16 cellular contexts compared by ENCODE assay signal in the genomic region with DNA sequence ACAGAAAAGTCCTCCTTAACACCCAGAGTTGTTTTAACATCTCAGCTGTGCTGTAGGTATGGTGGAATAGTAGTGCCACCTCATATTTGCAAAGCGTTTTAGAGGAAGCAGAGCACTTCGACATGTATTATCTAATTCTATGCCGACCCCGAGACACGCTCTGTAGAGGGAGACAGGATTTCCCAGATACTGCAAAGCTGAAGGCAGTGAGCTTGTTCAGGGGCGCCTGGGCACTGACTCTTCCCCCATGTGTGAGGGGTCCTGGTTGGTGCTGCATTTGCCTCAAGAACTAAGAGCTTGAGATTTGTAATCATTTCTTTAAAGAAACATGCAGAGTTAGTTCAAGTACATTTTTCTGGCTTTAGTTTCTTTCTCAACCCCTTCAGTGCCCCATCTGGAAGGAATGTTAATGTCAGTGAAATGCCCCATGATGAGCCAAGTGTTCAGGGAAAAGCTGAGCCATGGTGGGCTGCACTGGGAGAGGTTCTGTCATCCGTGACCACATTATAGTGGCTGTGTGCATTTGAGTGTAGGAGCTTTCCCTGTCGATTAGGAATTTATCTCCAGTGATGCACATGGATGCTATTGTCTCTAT.
DNase-seq lines count a peak whose midpoint lies in the region; ATAC-seq, FAIRE-seq and TF ChIP-seq lines count a peak whose summit lies in the region.
"Had no signal": no experiment of that assay in that cellular context is flagged by ENCODE, and none has a peak within 500 bp of the region (broad histone marks: within the 10 kb centered on the region; RNA-seq: fewer than 3 reads in every experiment).

No MANE protein-coding gene starts in this region.

- ATAC-seq in upper lobe of left lung (ENCODE audit: low FRiP score in 2 of 2), result no peak
- no peak for ATAC-seq in activated naive CD4-positive, alpha-beta T cell treated with anti-CD3 and anti-CD28 coated beads, Interleukin-2, amount 50 U/mL, for 72 hours
- ATAC-seq: stimulated activated memory B cell treated with anti-CD40 and anti-IgM and Interleukin-4, amounts not matched to agents 10 μg/mL and 1 μg/mL and 100 μg/mL, for 72 hours had no signal

- peak; percentile 18 for TF ChIP-seq CTCF in astrocyte (IDR thresholded peaks at IDR 0.05; ENCODE audit: insufficient read depth, low read depth, low read length)
- TF ChIP-seq CTCF in upper lobe of left lung (IDR thresholded peaks at IDR 0.05), result peak in 2 of 6 experiments; percentile 11 to 40
- no peak for TF ChIP-seq CTCF in A673 (conservative IDR thresholded peaks at IDR 0.05; ENCODE audit: low read depth, low read length)

- H3K27ac Mint-ChIP-seq in astrocyte (ENCODE audit: unreplicated experiment), result no peak overlapping the region
- no peak overlapping the region for H3K27ac Mint-ChIP-seq in activated naive CD4-positive, alpha-beta T cell treated with anti-CD3 and anti-CD28 coated beads, Interleukin-2, amount 50 U/mL, for 72 hours
- H3K27ac Mint-ChIP-seq: stimulated activated memory B cell treated with anti-CD40 and anti-IgM and Interleukin-4, amounts not matched to agents 10 μg/mL and 1 μg/mL and 100 μg/mL, for 72 hours had no signal

- H3K9me3 Mint-ChIP-seq in astrocyte (ENCODE audit: unreplicated experiment), result no peaks in the 10 kb centered on the region
- peaks cover 0 to 3% of the 10 kb centered on the region in 2 donors for H3K9me3 Mint-ChIP-seq in activated naive CD4-positive, alpha-beta T cell treated with anti-CD3 and anti-CD28 coated beads, Interleukin-2, amount 50 U/mL, for 72 hours

- H3K4me3 Mint-ChIP-seq in astrocyte (ENCODE audit: unreplicated experiment), result no peak overlapping the region
- H3K4me3 Mint-ChIP-seq: stimulated activated memory B cell treated with anti-CD40 and anti-IgM and Interleukin-4, amounts not matched to agents 10 μg/mL and 1 μg/mL and 100 μg/mL, for 72 hours had no signal

- DNase-seq in DMS 273 (lab: John Stamatoyannopoulos, UW; ENCODE audit: unreplicated experiment) (peak; percentile 8), DMS 273 treated with DMSO at 0.1 percent for 48 hours (lab: John Stamatoyannopoulos, UW) (no peak), astrocyte (ENCODE audit: low read depth) (no peak), iPS-NIHi11 (ENCODE audit: low spot score) (peak; percentile 30), upper lobe of left lung (no peak), NCI-H526 (lab: John Stamatoyannopoulos, UW) (no peak), A673 (ENCODE audit: low spot score) (no peak)
- DNase-seq in activated naive CD4-positive, alpha-beta T cell treated with anti-CD3 and anti-CD28 coated beads, Interleukin-2, amount 50 U/mL, for 72 hours (ENCODE audit: low spot score in 2 of 2), result no peak
- DNase-seq: activated CD8-positive, alpha-beta memory T cell treated with anti-CD3 and anti-CD28 coated beads for 24 hours; DND-41; NCI-H1105; NCI-H774 had no signal

- peaks cover 7% of the 10 kb centered on the region for H3K27me3 Mint-ChIP-seq in astrocyte (ENCODE audit: low read depth, unreplicated experiment)
- H3K27me3 Mint-ChIP-seq: stimulated activated memory B cell treated with anti-CD40 and anti-IgM and Interleukin-4, amounts not matched to agents 10 μg/mL and 1 μg/mL and 100 μg/mL, for 72 hours had no signal

- H3K4me1 ChIP-seq in astrocyte (ENCODE audit: insufficient read depth, low read length), result no peaks in the 10 kb centered on the region
- peaks cover 0 to 20% (median 4%) of the 10 kb centered on the region in 4 donors for H3K4me1 ChIP-seq in upper lobe of left lung
- no peaks in the 10 kb centered on the region for H3K4me1 ChIP-seq in A673 (ENCODE audit: insufficient read depth, low read length, poor library complexity, severe bottlenecking)

- H3K9ac ChIP-seq in astrocyte (ENCODE audit: low read length), result no peak overlapping the region

- no peak overlapping the region for H3K4me2 ChIP-seq in astrocyte (ENCODE audit: low read length)

- no peaks in the 10 kb centered on the region for H3K4me1 Mint-ChIP-seq in astrocyte (ENCODE audit: low read depth, unreplicated experiment)
- H3K4me1 Mint-ChIP-seq: stimulated activated memory B cell treated with anti-CD40 and anti-IgM and Interleukin-4, amounts not matched to agents 10 μg/mL and 1 μg/mL and 100 μg/mL, for 72 hours had no signal

- no peak overlapping the region for H3K4me3 ChIP-seq in astrocyte (ENCODE audit: insufficient read depth, low read depth, low read length)
- H3K4me3 ChIP-seq in upper lobe of left lung, result no peak overlapping the region
- no peak overlapping the region for H3K4me3 ChIP-seq in A673 (ENCODE audit: low read depth, low read length, poor library complexity, severe bottlenecking)

- POLR2A ChIA-PET in A673 (lab: Charles Lee; ENCODE audit: low non-redundant PET), result no interaction called here

- no peak for TF ChIP-seq EP300 in upper lobe of left lung (IDR thresholded peaks at IDR 0.05)

- intact Hi-C loops in A673 (cut with micrococcal nuclease; ENCODE audit: unreplicated experiment), result no loop called here

- BruUV-seq in A673 (replicated peaks; lab: Mats Ljungman, UMichigan), result no TSS peak

- no peaks in the 10 kb centered on the region for H4K20me1 ChIP-seq in astrocyte (ENCODE audit: insufficient read depth, low read length)

- CTCF ChIA-PET in A673 (lab: Charles Lee), result no interaction called here

- no peaks in the 10 kb centered on the region for H3K9me3 ChIP-seq in astrocyte (ENCODE audit: insufficient read depth, low read depth, low read length)
- no peaks in the 10 kb centered on the region for H3K9me3 ChIP-seq in upper lobe of left lung
- no peaks in the 10 kb centered on the region for H3K9me3 ChIP-seq in A673 (ENCODE audit: low read depth, low read length, poor library complexity, severe bottlenecking)

- TF ChIP-seq POLR2A in upper lobe of left lung (IDR thresholded peaks at IDR 0.05), result no peak

- no peaks in the 10 kb centered on the region for H3K36me3 Mint-ChIP-seq in astrocyte (ENCODE audit: low read depth, unreplicated experiment)
- no peaks in the 10 kb centered on the region for H3K36me3 Mint-ChIP-seq in activated naive CD4-positive, alpha-beta T cell treated with anti-CD3 and anti-CD28 coated beads, Interleukin-2, amount 50 U/mL, for 72 hours
- H3K36me3 Mint-ChIP-seq: stimulated activated memory B cell treated with anti-CD40 and anti-IgM and Interleukin-4, amounts not matched to agents 10 μg/mL and 1 μg/mL and 100 μg/mL, for 72 hours had no signal

- no peaks in the 10 kb centered on the region for H3K36me3 ChIP-seq in astrocyte (ENCODE audit: insufficient read depth, low read length)
- H3K36me3 ChIP-seq in upper lobe of left lung, result no peaks in the 10 kb centered on the region
- no peaks in the 10 kb centered on the region for H3K36me3 ChIP-seq in A673 (ENCODE audit: insufficient read depth, low read length, poor library complexity, severe bottlenecking)

- H2AFZ ChIP-seq in astrocyte (ENCODE audit: low read depth, low read length), result no peak overlapping the region

- no peaks in the 10 kb centered on the region for H3K27me3 ChIP-seq in astrocyte (ENCODE audit: insufficient read depth, low read length)
- H3K27me3 ChIP-seq in upper lobe of left lung, result no peaks in the 10 kb centered on the region
- peaks cover 26% of the 10 kb centered on the region for H3K27me3 ChIP-seq in A673 (replicated peaks; ENCODE audit: insufficient read depth, low read depth, low read length, poor library complexity)

- H3K79me2 ChIP-seq in astrocyte (ENCODE audit: insufficient read depth, low read length), result no peaks in the 10 kb centered on the region

- WGBS in upper lobe of left lung, 2 donors, result 54 to 64% methylated on average over 8 of the region's 8 CpGs

- H3K27ac ChIP-seq in astrocyte (ENCODE audit: low read depth, low read length) (no peak overlapping the region), upper lobe of left lung (peak overlapping the region in 3 of 4 donors; percentile 10 to 82 (median 75)), A673 (ENCODE audit: low read depth, low read length, poor library complexity, severe bottlenecking) (no peak overlapping the region)
- H3K27ac ChIP-seq: 22Rv1 had no signal

- no peak for FAIRE-seq in astrocyte (lab: Jason Lieb, UNC)
- FAIRE-seq: endometrium, islet of Langerhans had no signal

Comparison
In these comparisons a context has a peak if more than half of its experiments do, and no peak if none do; other contexts are left out.
1. DNase-seq: peak in DMS 273 (single experiment) and iPS-NIHi11 (single experiment); none in DMS 273 treated with DMSO at 0.1 percent for 48 hours (single experiment), astrocyte (single experiment), upper lobe of left lung (0 of 2), activated naive CD4-positive, alpha-beta T cell treated with anti-CD3 and anti-CD28 coated beads, Interleukin-2, amount 50 U/mL, for 72 hours (0 of 2), NCI-H526 (0 of 2) and A673 (single experiment).
2. H3K27ac ChIP-seq: peak in upper lobe of left lung (3 of 4); none in astrocyte (single experiment) and A673 (single experiment).